Comparison of ENCODE assay signal across 32 cellular contexts in the genomic region with DNA sequence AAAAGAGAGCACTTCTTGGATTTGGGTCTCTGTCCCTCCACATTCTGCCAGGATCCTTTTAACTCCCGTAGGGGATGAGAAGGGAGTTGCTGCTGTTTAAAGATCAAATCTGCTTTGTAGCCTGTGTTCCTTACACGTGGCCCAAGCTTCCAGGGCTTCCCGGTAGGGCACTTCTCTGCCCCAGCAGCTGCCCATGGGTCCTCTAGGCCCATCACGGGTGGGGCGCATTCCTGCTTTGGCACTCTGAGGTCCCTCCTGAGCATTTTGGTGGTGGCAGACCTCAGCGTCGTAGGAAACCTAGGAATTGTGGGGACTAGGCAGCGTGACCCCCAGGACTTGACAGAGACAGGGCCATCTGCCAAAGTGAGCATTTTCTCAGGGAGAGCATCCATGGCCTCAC.
"Had no signal": no experiment of that assay in that cellular context is flagged by ENCODE, and none has a peak within 500 bp of the region (broad histone marks: within the 10 kb centered on the region; RNA-seq: fewer than 3 reads in every experiment).

No MANE protein-coding gene starts in this region.

- H3K4me3 ChIP-seq: adrenal gland, ascending aorta, body of pancreas, breast epithelium, cardiac muscle cell had no signal

- H3K27me3 ChIP-seq: adrenal gland, ascending aorta, body of pancreas, brain microvascular endothelial cell, breast epithelium, cardiac muscle cell had no signal

- H3K4me1 ChIP-seq: adrenal gland, ascending aorta, body of pancreas, breast epithelium had no signal

- H3K9me3 ChIP-seq: adrenal gland, ascending aorta, body of pancreas, breast epithelium had no signal

- H3K36me3 ChIP-seq: adrenal gland, ascending aorta, brain microvascular endothelial cell, breast epithelium, cardiac muscle cell had no signal

- H3K27ac ChIP-seq: adrenal gland, ascending aorta, body of pancreas, brain microvascular endothelial cell, breast epithelium, cardiac muscle cell had no signal

- ATAC-seq: activated naive CD4-positive, alpha-beta T cell treated with anti-CD3 and anti-CD28 coated beads, Interleukin-2, amount 50 U/mL, for 72 hours; activated naive CD8-positive, alpha-beta T cell treated with anti-CD3 and anti-CD28 coated beads, Interleukin-2, amount 50 U/mL, for 24 hours; activated T-cell treated with anti-CD3 and anti-CD28 coated beads, Interleukin-2, amount 50 U/mL, for 4 hours; activated T-cell treated with anti-CD3 and anti-CD28 coated beads, Interleukin-2, amount 50 U/mL, for 72 hours; activated T-helper 17 cell treated with anti-CD3 and anti-CD28 coated beads, Interleukin-2, amount 50 U/mL, for 72 hours; body of pancreas had no signal

- DNase-seq: activated effector memory CD4-positive, alpha-beta T cell treated with anti-CD3 and anti-CD28 coated beads, Interleukin-2, amount 50 U/mL, for 16 hours; activated effector memory CD4-positive, alpha-beta T cell treated with Interleukin-2 at 50 U/mL for 16 hours; activated gamma-delta T cell; activated gamma-delta T cell treated with Interleukin-2 at 50 U/mL for 16 hours; activated naive CD4-positive, alpha-beta T cell; activated naive CD4-positive, alpha-beta T cell treated with anti-CD3 and anti-CD28 coated beads for 36 hours; activated naive CD4-positive, alpha-beta T cell treated with anti-CD3 and anti-CD28 coated beads, Interleukin-2, amount 10 ng/mL, durations not matched to agents 7 days and 5 days; activated naive CD4-positive, alpha-beta T cell treated with anti-CD3 and anti-CD28 coated beads, Interleukin-2, amount 50 U/mL, for 16 hours; activated naive CD4-positive, alpha-beta T cell treated with Interleukin-2 at 50 U/mL for 16 hours; activated naive CD8-positive, alpha-beta T cell treated with anti-CD3 and anti-CD28 coated beads for 36 hours; activated naive CD8-positive, alpha-beta T cell treated with anti-CD3 and anti-CD28 coated beads, Interleukin-2, amount 10 ng/mL, durations not matched to agents 7 days and 5 days; activated naive CD8-positive, alpha-beta T cell treated with anti-CD3 and anti-CD28 coated beads, Interleukin-2, amount 50 U/mL, for 24 hours; activated T-cell treated with anti-CD3 and anti-CD28 coated beads for 4 hours; activated T-cell treated with anti-CD3 and anti-CD28 coated beads, Interleukin-2, amount 50 U/mL, for 1 hour; activated T-cell treated with anti-CD3 and anti-CD28 coated beads, Interleukin-2, amount 50 U/mL, for 24 hours; activated T-cell treated with anti-CD3 and anti-CD28 coated beads, Interleukin-2, amount 50 U/mL, for 4 hours; activated T-cell treated with anti-CD3 and anti-CD28 coated beads, Interleukin-2, amount 50 U/mL, for 48 hours; activated T-cell treated with anti-CD3 and anti-CD28 coated beads, Interleukin-2, amount 50 U/mL, for 72 hours; adrenal gland; amniotic stem cell; amygdala; anterior cingulate cortex; body of pancreas; brain microvascular endothelial cell; caudate nucleus; central memory CD4-positive, alpha-beta T cell; cerebellar nuclear complex had no signal
